In the genomic region with DNA sequence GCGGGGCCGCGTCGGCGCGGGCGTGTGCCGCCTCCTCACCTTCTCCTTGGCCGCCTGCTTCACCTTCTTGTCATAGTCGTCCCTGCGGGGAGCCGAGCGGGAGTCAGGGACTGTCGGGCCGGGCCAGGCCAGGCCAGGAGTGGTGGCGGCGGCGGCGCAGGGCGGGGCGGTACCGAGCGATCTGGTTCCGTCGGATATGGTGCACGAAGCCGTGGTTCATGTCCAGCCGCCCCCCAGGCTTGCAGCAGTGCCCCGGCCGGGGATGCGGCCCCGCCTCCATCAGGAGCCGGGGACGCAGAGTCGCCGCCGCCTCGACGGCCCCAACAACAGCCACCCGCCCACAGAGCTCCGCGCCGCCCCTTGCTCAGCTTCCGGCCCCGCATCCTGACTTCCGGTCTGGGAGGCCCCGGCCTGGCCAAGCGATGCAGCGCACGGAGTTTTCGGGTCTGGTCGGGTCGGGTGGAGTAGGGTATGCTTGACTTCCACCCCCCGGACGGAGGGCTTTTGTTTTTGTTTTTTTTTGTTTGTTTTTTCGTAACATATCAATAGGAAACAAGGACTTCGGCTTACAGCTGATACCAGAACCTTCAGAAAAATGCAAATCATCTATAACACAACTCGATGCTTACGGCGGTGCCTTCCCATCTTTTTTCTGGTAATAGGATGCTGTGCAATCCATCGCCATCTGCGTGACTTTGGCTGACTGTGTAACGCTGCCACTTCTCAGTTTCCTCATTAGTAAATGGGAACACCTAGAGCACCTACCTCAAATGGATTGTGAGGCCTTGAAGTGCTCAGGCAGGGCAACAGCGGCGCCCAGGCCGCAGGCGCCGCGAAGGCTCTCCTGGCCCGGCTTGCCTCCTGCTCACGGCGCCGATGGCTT, we compare ENCODE assay signal across 8 cellular contexts. TPM values are rescaled to one million over a fixed set of nuclear protein-coding genes. Genes with fewer than 3 reads are reported as not detected.
DNase-seq lines count a peak whose midpoint lies in the region; FAIRE-seq and TF ChIP-seq lines count a peak whose summit lies in the region.

A gene with protein sequence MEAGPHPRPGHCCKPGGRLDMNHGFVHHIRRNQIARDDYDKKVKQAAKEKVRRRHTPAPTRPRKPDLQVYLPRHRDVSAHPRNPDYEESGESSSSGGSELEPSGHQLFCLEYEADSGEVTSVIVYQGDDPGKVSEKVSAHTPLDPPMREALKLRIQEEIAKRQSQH (minus strand): TSS at position 362 of the 883 bp plus-strand sequence. CDS start 82 bp downstream, at position 280.

- peak; percentile 38 for TF ChIP-seq CTCF in neutrophil (IDR thresholded peaks at IDR 0.05)

- H3K36me3 ChIP-seq in H7 (replicated peaks; ENCODE audit: control insufficient read depth, insufficient read depth, low read length) = peaks cover 7% of the 10 kb centered on the region
- peaks cover 20% of the 10 kb centered on the region for H3K36me3 ChIP-seq in SK-N-MC (ENCODE audit: insufficient read depth, low read length)
- peaks cover 28% of the 10 kb centered on the region for H3K36me3 ChIP-seq in neutrophil

- H3K27ac ChIP-seq in SK-N-MC (peak within 1 kb of the TSS; percentile 19), neutrophil (peak within 1 kb of the TSS; percentile 92), substantia nigra (ENCODE audit: low read depth, low read length, poor library complexity, severe bottlenecking) (peak within 1 kb of the TSS; percentile 88)

- H3K9ac ChIP-seq in SK-N-MC (ENCODE audit: insufficient read length) = peak within 1 kb of the TSS; percentile 86

- no peak for FAIRE-seq in frontal cortex (lab: Jason Lieb, UNC)

- DNase-seq in GF-D8 (lab: John Stamatoyannopoulos, UW) = peak; percentile 55
- peak; percentile 98 for DNase-seq in H7
- peak; percentile 79 for DNase-seq in M059J (ENCODE audit: low read depth)
- DNase-seq in SK-N-MC (ENCODE audit: low read depth, low spot score) = no peak
- DNase-seq in activated naive CD4-positive, alpha-beta T cell treated with Interleukin-2 at 50 U/mL for 16 hours = peak; percentile 88
- DNase-seq in frontal cortex (ENCODE audit: low spot score in 2 of 2) = peak; percentile 92 to 93
- peak; percentile 51 to 94 (median 85) for DNase-seq in substantia nigra (lab: John Stamatoyannopoulos, UW)

- H3K9me3 ChIP-seq in SK-N-MC (ENCODE audit: low read depth, low read length) (no peaks in the 10 kb centered on the region), neutrophil (no peaks in the 10 kb centered on the region)

- H3K4me1 ChIP-seq in neutrophil (ENCODE audit: control insufficient read depth in 1 of 2, insufficient read depth in 1 of 2, low read depth in 1 of 2, low read length in 1 of 2) = peaks cover 62 to 65% of the 10 kb centered on the region in 2 experiments

- peak within 1 kb of the TSS; percentile 91 for H3K4me3 ChIP-seq in H7 (ENCODE audit: insufficient read depth, low read depth, low read length)
- H3K4me3 ChIP-seq in SK-N-MC = peak within 1 kb of the TSS; percentile 93
- peak within 1 kb of the TSS; percentile 91 to 96 for H3K4me3 ChIP-seq in neutrophil (ENCODE audit: low read depth in 1 of 2, low read length in 1 of 2)

- H3K27me3 ChIP-seq in H7 (ENCODE audit: control insufficient read depth, insufficient read depth, low read length) (no peaks in the 10 kb centered on the region), neutrophil (no peaks in the 10 kb centered on the region)

RNA-seq across cellular contexts. Expression of the gene that starts here (rescaled TPM):
- 69.8 and 84.4 TPM in 2 replicates for total RNA-seq in H7 (2014; rRNA removed; shearing (Covaris generic))
- 11.9 and 19.1 TPM in 2 replicates for total RNA-seq in M059J (2014; rRNA removed; shearing (Covaris generic))
- total RNA-seq in frontal cortex = 22.8 TPM

Comparison
In these comparisons a context has a peak if more than half of its experiments do, and no peak if none do; other contexts are left out.
1. H3K27ac ChIP-seq: peak in every context shown above with its lines; median percentile 92 in neutrophil; 88 in substantia nigra; 19 in SK-N-MC.